In the genomic region with DNA sequence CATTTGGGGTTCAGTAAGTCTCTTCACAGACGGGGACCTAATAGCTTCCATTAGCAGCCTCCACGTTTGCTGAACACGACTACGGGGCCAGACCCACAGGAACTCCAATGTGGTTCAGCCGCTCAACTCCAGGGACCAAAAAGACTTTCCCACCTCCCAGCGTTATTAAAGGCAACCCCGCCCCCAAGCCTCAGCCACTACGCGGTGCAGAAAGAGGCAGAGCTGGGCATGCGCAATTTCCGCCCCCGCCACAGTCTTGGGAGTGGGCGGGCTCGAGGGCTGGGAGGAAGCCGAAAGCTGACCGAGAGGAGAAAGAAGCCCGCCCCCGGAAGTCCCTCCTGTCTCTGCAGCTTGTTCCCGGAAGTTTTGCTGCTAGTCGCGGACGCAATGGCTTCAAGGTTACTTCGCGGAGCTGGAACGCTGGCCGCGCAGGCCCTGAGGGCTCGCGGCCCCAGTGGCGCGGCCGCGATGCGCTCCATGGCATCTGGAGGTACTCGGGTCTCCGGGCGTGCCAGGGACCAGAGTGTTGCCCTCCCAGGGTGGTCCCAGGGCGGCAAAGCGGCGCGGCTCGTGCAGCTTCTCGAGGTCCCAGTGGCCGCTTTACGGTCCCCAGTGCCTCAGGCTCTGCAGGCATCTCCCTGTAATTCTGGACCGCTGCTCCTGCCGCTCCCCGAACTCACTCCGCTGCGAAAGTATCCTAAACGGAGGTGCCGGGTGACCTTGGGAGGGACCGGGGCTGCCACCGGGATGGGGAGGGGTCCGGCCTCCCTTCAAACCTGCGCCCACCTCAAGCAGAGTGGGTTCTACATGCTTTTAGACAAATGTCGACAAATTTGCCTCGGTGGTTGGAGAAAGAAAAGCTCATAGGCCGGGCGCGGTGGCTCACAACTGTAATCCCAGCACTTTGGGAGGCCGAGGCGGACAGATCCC, we compare ENCODE assay signal across 8 cellular contexts. TPM values are rescaled to one million over a fixed set of nuclear protein-coding genes. Genes with fewer than 3 reads are reported as not detected.
A peak's percentile ranks its signal among the peaks of the same experiment; 100 is the strongest.
DNase-seq lines count a peak whose midpoint lies in the region; FAIRE-seq and TF ChIP-seq lines count a peak whose summit lies in the region.

COX5B (plus strand) TSS at position 363 of the 930 bp plus-strand sequence; CDS start at position 388, 25 bp downstream.

- peaks cover 39% of the 10 kb centered on the region for H3K36me3 ChIP-seq in neutrophil

- peak within 1 kb of the TSS; percentile 76 for H3K4me3 ChIP-seq in HFF-Myc (replicated peaks; ENCODE audit: low read depth, low read length)
- peak within 1 kb of the TSS; percentile 90 to 97 for H3K4me3 ChIP-seq in neutrophil (ENCODE audit: low read depth in 1 of 2, low read length in 1 of 2)

- H3K9me3 Mint-ChIP-seq in activated naive CD4-positive, alpha-beta T cell treated with anti-CD3 and anti-CD28 coated beads for 36 hours: no peaks in the 10 kb centered on the region

- peaks cover 17 to 22% of the 10 kb centered on the region in 2 experiments for H3K4me1 ChIP-seq in neutrophil (ENCODE audit: control insufficient read depth in 1 of 2, insufficient read depth in 1 of 2, low read depth in 1 of 2, low read length in 1 of 2)

- peak within 1 kb of the TSS; percentile 96 for H3K27ac Mint-ChIP-seq in activated naive CD4-positive, alpha-beta T cell treated with anti-CD3 and anti-CD28 coated beads for 36 hours

- peak; percentile 99 for DNase-seq in GM03348 (ENCODE audit: low spot score)
- DNase-seq in HFF-Myc (ENCODE audit: extremely low read depth, low read depth): peak; percentile 91
- peak; percentile 98 for DNase-seq in NAMALWA (ENCODE audit: low spot score)
- peak; percentile 97 for DNase-seq in SK-N-DZ (ENCODE audit: low spot score)
- peak; percentile 99 for DNase-seq in activated naive CD4-positive, alpha-beta T cell treated with anti-CD3 and anti-CD28 coated beads for 36 hours
- peak; percentile 96 to 99 for DNase-seq in frontal cortex (ENCODE audit: low spot score in 2 of 2)
- DNase-seq in substantia nigra (lab: John Stamatoyannopoulos, UW): peak; percentile 71 to 99 (median 98)

- no peaks in the 10 kb centered on the region for H3K27me3 ChIP-seq in neutrophil

- CTCF ChIA-PET in activated naive CD4-positive, alpha-beta T cell treated with anti-CD3 and anti-CD28 coated beads for 36 hours (lab: Charles Lee): interaction anchor here (0.8 to 3.2 kb wide), 8 partner anchors 16 to 68 kb away, joined by 3 to 23 read pairs (median 8); partner anchors contain the start of genes ACTR1B and ZAP70

- H3K4me1 Mint-ChIP-seq in activated naive CD4-positive, alpha-beta T cell treated with anti-CD3 and anti-CD28 coated beads for 36 hours (ENCODE audit: low read depth): peaks cover 21% of the 10 kb centered on the region

- no peaks in the 10 kb centered on the region for H3K9me3 ChIP-seq in neutrophil

- no peak for TF ChIP-seq CTCF in HFF-Myc (IDR thresholded peaks at IDR 0.05; ENCODE audit: low read depth, low read length, missing control alignments)
- peak; percentile 43 for TF ChIP-seq CTCF in neutrophil (IDR thresholded peaks at IDR 0.05)

- no peak for FAIRE-seq in frontal cortex (lab: Jason Lieb, UNC)

- H3K36me3 Mint-ChIP-seq in activated naive CD4-positive, alpha-beta T cell treated with anti-CD3 and anti-CD28 coated beads for 36 hours (ENCODE audit: low read depth): peaks cover 26% of the 10 kb centered on the region

- H3K27ac ChIP-seq in neutrophil: peak within 1 kb of the TSS; percentile 90
- peak within 1 kb of the TSS; percentile 96 for H3K27ac ChIP-seq in substantia nigra (ENCODE audit: low read depth, low read length, poor library complexity, severe bottlenecking)

- intact Hi-C loops in activated naive CD4-positive, alpha-beta T cell treated with anti-CD3 and anti-CD28 coated beads for 36 hours (cut with micrococcal nuclease): loop anchor here (1.0 to 5.0 kb wide), 4 partner anchors 18 to 67 kb away; partner anchors contain the start of genes ACTR1B and ZAP70

- H3K4me3 Mint-ChIP-seq in activated naive CD4-positive, alpha-beta T cell treated with anti-CD3 and anti-CD28 coated beads for 36 hours: peak within 1 kb of the TSS; percentile 94

- H3K27me3 Mint-ChIP-seq in activated naive CD4-positive, alpha-beta T cell treated with anti-CD3 and anti-CD28 coated beads for 36 hours (ENCODE audit: low read depth): no peaks in the 10 kb centered on the region

RNA-seq across cellular contexts. Expression of gene COX5B, which starts in this region (rescaled TPM):
- 409 and 432 TPM in 2 replicates for polyA plus RNA-seq in SK-N-DZ (2014; cell fraction: cytosol; rRNA removed)
- 302 and 505 TPM in 2 replicates for polyA plus RNA-seq in SK-N-DZ (2014; cell fraction: nucleus; rRNA removed)
- total RNA-seq in activated naive CD4-positive, alpha-beta T cell treated with anti-CD3 and anti-CD28 coated beads for 36 hours: 100 to 1,000 TPM; 245 to 267 TPM
- 351 TPM for total RNA-seq in frontal cortex

Comparison
In these comparisons a context has a peak if more than half of its experiments do, and no peak if none do; other contexts are left out.
1. Peak in every context shown above with its lines: DNase-seq, H3K4me3 ChIP-seq and H3K27ac ChIP-seq.